40 cellular contexts compared by ENCODE assay signal in the genomic region with DNA sequence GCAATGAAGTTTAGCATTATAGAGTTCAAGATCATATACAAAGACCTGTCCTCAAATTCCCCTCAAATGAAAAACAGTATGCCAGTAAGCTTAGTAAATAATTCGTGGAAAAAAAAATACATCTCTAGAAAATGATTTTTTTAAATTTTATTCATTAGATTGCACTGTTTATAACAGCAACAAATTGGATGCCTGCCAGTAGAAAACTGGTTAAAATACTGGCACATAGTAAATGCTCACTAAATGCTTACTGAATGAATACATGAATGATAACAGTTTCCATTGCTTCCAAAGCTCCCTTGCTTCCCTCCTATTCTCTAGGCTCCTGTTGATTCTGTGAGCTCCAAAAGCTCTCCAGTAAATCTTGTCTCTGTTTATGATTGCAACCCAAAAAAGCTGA.
"Had no signal": no experiment of that assay in that cellular context is flagged by ENCODE, and none has a peak within 500 bp of the region (broad histone marks: within the 10 kb centered on the region; RNA-seq: fewer than 3 reads in every experiment).

No MANE protein-coding gene starts in this region.

- H3K4me1 ChIP-seq: adrenal gland, ascending aorta, body of pancreas, breast epithelium had no signal

- H3K4me3 Mint-ChIP-seq: activated naive CD4-positive, alpha-beta T cell treated with anti-CD3 and anti-CD28 coated beads for 36 hours; activated naive CD4-positive, alpha-beta T cell treated with anti-CD3 and anti-CD28 coated beads, Interleukin-2, amount 10 ng/mL, durations not matched to agents 7 days and 5 days; activated naive CD4-positive, alpha-beta T cell treated with anti-CD3 and anti-CD28 coated beads, Interleukin-2, amount 50 U/mL, for 24 hours; activated naive CD8-positive, alpha-beta T cell; activated naive CD8-positive, alpha-beta T cell treated with anti-CD3 and anti-CD28 coated beads for 36 hours; activated naive CD8-positive, alpha-beta T cell treated with anti-CD3 and anti-CD28 coated beads, Interleukin-2, amount 10 ng/mL, durations not matched to agents 7 days and 5 days; activated naive CD8-positive, alpha-beta T cell treated with anti-CD3 and anti-CD28 coated beads, Interleukin-2, amount 50 U/mL, for 24 hours; activated T-cell treated with anti-CD3 and anti-CD28 coated beads, Interleukin-2, amount 50 U/mL, for 24 hours; activated T-cell treated with anti-CD3 and anti-CD28 coated beads, Interleukin-2, amount 50 U/mL, for 4 hours; activated T-cell treated with anti-CD3 and anti-CD28 coated beads, Interleukin-2, amount 50 U/mL, for 72 hours; activated T-helper 1 cell treated with anti-CD3 and anti-CD28 coated beads, Interleukin-12 subunit alpha, Interleukin-12 subunit beta, Interleukin-2, Interleukin-4 antibody, amounts not matched to agents 30 ng/mL and 10 ng/mL and 1 ng/mL, durations not matched to agents 14 hours and 24 hours and 36 hours; brain had no signal

- H3K9me3 ChIP-seq: adrenal gland, ascending aorta, body of pancreas, breast epithelium had no signal

- FAIRE-seq: astrocyte, bronchial epithelial cell had no signal

- H3K9me3 Mint-ChIP-seq: activated naive CD4-positive, alpha-beta T cell treated with anti-CD3 and anti-CD28 coated beads for 36 hours; activated naive CD4-positive, alpha-beta T cell treated with anti-CD3 and anti-CD28 coated beads, Interleukin-2, amount 10 ng/mL, durations not matched to agents 7 days and 5 days; activated naive CD4-positive, alpha-beta T cell treated with anti-CD3 and anti-CD28 coated beads, Interleukin-2, amount 50 U/mL, for 24 hours; activated naive CD4-positive, alpha-beta T cell treated with anti-CD3 and anti-CD28 coated beads, Interleukin-2, amount 50 U/mL, for 72 hours; activated naive CD8-positive, alpha-beta T cell treated with anti-CD3 and anti-CD28 coated beads for 36 hours; activated naive CD8-positive, alpha-beta T cell treated with anti-CD3 and anti-CD28 coated beads, Interleukin-2, amount 10 ng/mL, durations not matched to agents 7 days and 5 days; activated naive CD8-positive, alpha-beta T cell treated with anti-CD3 and anti-CD28 coated beads, Interleukin-2, amount 50 U/mL, for 24 hours; activated T-cell treated with anti-CD3 and anti-CD28 coated beads, Interleukin-2, amount 50 U/mL, for 24 hours; activated T-cell treated with anti-CD3 and anti-CD28 coated beads, Interleukin-2, amount 50 U/mL, for 4 hours; activated T-cell treated with anti-CD3 and anti-CD28 coated beads, Interleukin-2, amount 50 U/mL, for 72 hours; activated T-helper 1 cell treated with anti-CD3 and anti-CD28 coated beads, Interleukin-12 subunit alpha, Interleukin-12 subunit beta, Interleukin-2, Interleukin-4 antibody, amounts not matched to agents 30 ng/mL and 10 ng/mL and 1 ng/mL, durations not matched to agents 14 hours and 24 hours and 36 hours; activated T-helper 17 cell treated with anti-CD3 and anti-CD28 coated beads, Interleukin-2, amount 50 U/mL, for 72 hours; activated T-helper 2 cell treated with anti-CD3 and anti-CD28 coated beads, Interferon-gamma antibody, Interleukin-2, Interleukin-4, amounts not matched to agents 10 μg/mL and 5 μg/mL and 100 μg/mL, durations not matched to agents 14 hours and 24 hours and 36 hours; brain; central memory CD8-positive, alpha-beta T cell had no signal

- H3K27me3 ChIP-seq: adrenal gland, ascending aorta, body of pancreas, brain microvascular endothelial cell, breast epithelium, cardiac muscle cell had no signal

- DNase-seq: activated effector memory CD4-positive, alpha-beta T cell treated with anti-CD3 and anti-CD28 coated beads, Interleukin-2, amount 50 U/mL, for 16 hours; activated effector memory CD4-positive, alpha-beta T cell treated with Interleukin-2 at 50 U/mL for 16 hours; activated gamma-delta T cell; activated gamma-delta T cell treated with Interleukin-2 at 50 U/mL for 16 hours; activated naive CD4-positive, alpha-beta T cell; activated naive CD4-positive, alpha-beta T cell treated with anti-CD3 and anti-CD28 coated beads for 36 hours; activated naive CD4-positive, alpha-beta T cell treated with anti-CD3 and anti-CD28 coated beads, Interleukin-2, amount 10 ng/mL, durations not matched to agents 7 days and 5 days; activated naive CD4-positive, alpha-beta T cell treated with anti-CD3 and anti-CD28 coated beads, Interleukin-2, amount 50 U/mL, for 16 hours; activated naive CD4-positive, alpha-beta T cell treated with Interleukin-2 at 50 U/mL for 16 hours; activated naive CD8-positive, alpha-beta T cell treated with anti-CD3 and anti-CD28 coated beads for 36 hours; activated naive CD8-positive, alpha-beta T cell treated with anti-CD3 and anti-CD28 coated beads, Interleukin-2, amount 10 ng/mL, durations not matched to agents 7 days and 5 days; activated naive CD8-positive, alpha-beta T cell treated with anti-CD3 and anti-CD28 coated beads, Interleukin-2, amount 50 U/mL, for 24 hours; activated T-cell treated with anti-CD3 and anti-CD28 coated beads, Interleukin-2, amount 50 U/mL, for 1 hour; activated T-cell treated with anti-CD3 and anti-CD28 coated beads, Interleukin-2, amount 50 U/mL, for 24 hours; activated T-cell treated with anti-CD3 and anti-CD28 coated beads, Interleukin-2, amount 50 U/mL, for 4 hours; activated T-cell treated with anti-CD3 and anti-CD28 coated beads, Interleukin-2, amount 50 U/mL, for 48 hours; activated T-cell treated with anti-CD3 and anti-CD28 coated beads, Interleukin-2, amount 50 U/mL, for 72 hours; adrenal gland; amniotic stem cell; amygdala; anterior cingulate cortex; aorta; body of pancreas; brain microvascular endothelial cell; caudate nucleus; central memory CD4-positive, alpha-beta T cell; cerebellar nuclear complex had no signal

- H3K27ac Mint-ChIP-seq: activated naive CD4-positive, alpha-beta T cell treated with anti-CD3 and anti-CD28 coated beads for 36 hours; activated naive CD4-positive, alpha-beta T cell treated with anti-CD3 and anti-CD28 coated beads, Interleukin-2, amount 50 U/mL, for 72 hours; activated naive CD8-positive, alpha-beta T cell; activated naive CD8-positive, alpha-beta T cell treated with anti-CD3 and anti-CD28 coated beads for 36 hours; activated naive CD8-positive, alpha-beta T cell treated with anti-CD3 and anti-CD28 coated beads, Interleukin-2, amount 10 ng/mL, durations not matched to agents 7 days and 5 days; activated naive CD8-positive, alpha-beta T cell treated with anti-CD3 and anti-CD28 coated beads, Interleukin-2, amount 50 U/mL, for 24 hours; activated T-cell treated with anti-CD3 and anti-CD28 coated beads, Interleukin-2, amount 50 U/mL, for 24 hours; activated T-cell treated with anti-CD3 and anti-CD28 coated beads, Interleukin-2, amount 50 U/mL, for 72 hours; activated T-helper 1 cell treated with anti-CD3 and anti-CD28 coated beads, Interleukin-12 subunit alpha, Interleukin-12 subunit beta, Interleukin-2, Interleukin-4 antibody, amounts not matched to agents 30 ng/mL and 10 ng/mL and 1 ng/mL, durations not matched to agents 14 hours and 24 hours and 36 hours; activated T-helper 17 cell treated with anti-CD3 and anti-CD28 coated beads, Interleukin-2, amount 50 U/mL, for 72 hours; activated T-helper 2 cell treated with anti-CD3 and anti-CD28 coated beads, Interferon-gamma antibody, Interleukin-2, Interleukin-4, amounts not matched to agents 10 μg/mL and 5 μg/mL and 100 μg/mL, durations not matched to agents 14 hours and 24 hours and 36 hours; brain had no signal

- H3K27me3 Mint-ChIP-seq: activated naive CD4-positive, alpha-beta T cell treated with anti-CD3 and anti-CD28 coated beads, Interleukin-2, amount 50 U/mL, for 24 hours; activated naive CD8-positive, alpha-beta T cell; activated naive CD8-positive, alpha-beta T cell treated with anti-CD3 and anti-CD28 coated beads for 36 hours; activated naive CD8-positive, alpha-beta T cell treated with anti-CD3 and anti-CD28 coated beads, Interleukin-2, amount 50 U/mL, for 24 hours; activated T-cell treated with anti-CD3 and anti-CD28 coated beads, Interleukin-2, amount 50 U/mL, for 24 hours; activated T-helper 17 cell treated with anti-CD3 and anti-CD28 coated beads, Interleukin-2, amount 50 U/mL, for 72 hours; central memory CD8-positive, alpha-beta T cell had no signal

- H3K27ac ChIP-seq: adrenal gland, ascending aorta, body of pancreas, brain microvascular endothelial cell, breast epithelium, cardiac muscle cell had no signal

- H3K4me1 Mint-ChIP-seq: brain had no signal

- H3K36me3 ChIP-seq: adrenal gland, ascending aorta, brain microvascular endothelial cell, breast epithelium, cardiac muscle cell had no signal

- H3K4me3 ChIP-seq: adrenal gland, ascending aorta, body of pancreas, breast epithelium, cardiac muscle cell had no signal

- ATAC-seq: activated naive CD4-positive, alpha-beta T cell treated with anti-CD3 and anti-CD28 coated beads, Interleukin-2, amount 50 U/mL, for 72 hours; activated naive CD8-positive, alpha-beta T cell treated with anti-CD3 and anti-CD28 coated beads, Interleukin-2, amount 50 U/mL, for 24 hours; activated T-cell treated with anti-CD3 and anti-CD28 coated beads, Interleukin-2, amount 50 U/mL, for 4 hours; activated T-cell treated with anti-CD3 and anti-CD28 coated beads, Interleukin-2, amount 50 U/mL, for 72 hours; activated T-helper 17 cell treated with anti-CD3 and anti-CD28 coated beads, Interleukin-2, amount 50 U/mL, for 72 hours; body of pancreas had no signal

- H3K36me3 Mint-ChIP-seq: activated naive CD4-positive, alpha-beta T cell treated with anti-CD3 and anti-CD28 coated beads, Interleukin-2, amount 10 ng/mL, durations not matched to agents 7 days and 5 days; activated naive CD4-positive, alpha-beta T cell treated with anti-CD3 and anti-CD28 coated beads, Interleukin-2, amount 50 U/mL, for 24 hours; activated naive CD4-positive, alpha-beta T cell treated with anti-CD3 and anti-CD28 coated beads, Interleukin-2, amount 50 U/mL, for 72 hours; activated naive CD8-positive, alpha-beta T cell; activated naive CD8-positive, alpha-beta T cell treated with anti-CD3 and anti-CD28 coated beads for 36 hours; activated naive CD8-positive, alpha-beta T cell treated with anti-CD3 and anti-CD28 coated beads, Interleukin-2, amount 10 ng/mL, durations not matched to agents 7 days and 5 days; brain had no signal
